ENCODE assay signal across 8 cellular contexts in the genomic region with DNA sequence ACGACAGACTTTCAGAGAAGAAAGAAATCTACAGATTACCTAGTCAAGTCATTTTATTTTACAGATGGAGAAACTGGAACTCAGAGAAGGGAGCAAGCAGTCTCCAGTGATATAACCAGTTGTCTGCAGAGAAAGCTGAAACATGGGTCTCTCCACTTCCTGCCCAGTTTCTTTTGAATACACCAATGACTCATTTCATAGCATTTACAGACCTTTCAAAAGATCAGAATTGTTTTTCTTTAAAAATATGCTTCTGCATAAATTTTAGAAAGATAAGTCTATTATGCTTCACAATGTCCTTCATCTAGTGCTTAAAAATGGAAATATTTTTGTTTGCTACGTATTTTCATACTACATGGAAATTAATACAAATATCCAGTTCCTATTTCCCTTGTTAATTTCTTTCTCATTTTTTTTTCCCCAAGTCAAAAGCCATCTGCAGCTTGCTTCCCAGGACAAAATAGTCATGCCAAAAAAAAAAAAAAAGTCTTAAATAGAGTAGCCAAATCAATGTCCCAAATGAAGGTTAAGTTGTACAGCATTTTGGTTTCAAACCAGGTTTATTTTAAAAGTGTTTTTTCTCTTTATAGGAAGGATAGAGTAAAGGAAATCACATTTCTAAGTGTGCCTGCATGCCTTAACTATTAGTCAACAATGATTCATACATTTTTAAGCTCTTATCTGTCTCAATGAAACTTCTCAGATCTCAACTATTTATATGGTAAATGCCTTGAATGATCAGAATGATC. TPM values are rescaled to one million over a fixed set of nuclear protein-coding genes. Genes with fewer than 3 reads are reported as not detected.
DNase-seq lines count a peak whose midpoint lies in the region; ATAC-seq and TF ChIP-seq lines count a peak whose summit lies in the region.

No MANE protein-coding gene starts in this region.

- peaks cover 40% of the 10 kb centered on the region for H3K4me1 Mint-ChIP-seq in activated naive CD8-positive, alpha-beta T cell treated with anti-CD3 and anti-CD28 coated beads for 36 hours
- H3K4me1 Mint-ChIP-seq in neural progenitor cell, result peaks cover 18% of the 10 kb centered on the region

- peak overlapping the region; percentile 66 for H3K4me3 Mint-ChIP-seq in activated naive CD8-positive, alpha-beta T cell treated with anti-CD3 and anti-CD28 coated beads for 36 hours
- no peak overlapping the region for H3K4me3 Mint-ChIP-seq in neural progenitor cell

- H3K4me1 ChIP-seq in vagina (peaks cover 35% of the 10 kb centered on the region), neural progenitor cell (no peaks in the 10 kb centered on the region)

- intact Hi-C loops in vagina (cut with DNase I), result no loop called here

- H4K20me1 ChIP-seq in neural progenitor cell (ENCODE audit: low read depth), result no peaks in the 10 kb centered on the region

- no peaks in the 10 kb centered on the region for H3K27me3 Mint-ChIP-seq in activated naive CD8-positive, alpha-beta T cell treated with anti-CD3 and anti-CD28 coated beads for 36 hours
- H3K27me3 Mint-ChIP-seq in neural progenitor cell (ENCODE audit: insufficient read depth, low read depth), result peaks cover 3% of the 10 kb centered on the region

- no peak overlapping the region for H2AFZ ChIP-seq in neural progenitor cell (replicated peaks)

- peak; percentile 73 for ATAC-seq in GM21447 (IDR thresholded peaks at IDR 0.05; ENCODE audit: unreplicated experiment)

- H3K9me3 ChIP-seq in vagina (no peaks in the 10 kb centered on the region), neural progenitor cell (ENCODE audit: low read depth) (no peaks in the 10 kb centered on the region)

- TF ChIP-seq POLR2A in vagina (IDR thresholded peaks at IDR 0.05), result no peak

- no peaks in the 10 kb centered on the region for H3F3A ChIP-seq in neural progenitor cell (ENCODE audit: low read depth)

- peak overlapping the region; percentile 96 for H3K27ac Mint-ChIP-seq in activated naive CD8-positive, alpha-beta T cell treated with anti-CD3 and anti-CD28 coated beads for 36 hours
- H3K27ac Mint-ChIP-seq in neural progenitor cell, result no peak overlapping the region

- H3K36me3 ChIP-seq in kidney epithelial cell (ENCODE audit: control insufficient read depth, insufficient read depth, low read length), result no peaks in the 10 kb centered on the region
- no peaks in the 10 kb centered on the region for H3K36me3 ChIP-seq in vagina
- no peaks in the 10 kb centered on the region for H3K36me3 ChIP-seq in neural progenitor cell

- H3K27ac ChIP-seq in vagina, result peak overlapping the region; percentile 76
- no peak overlapping the region for H3K27ac ChIP-seq in neural progenitor cell

- no peaks in the 10 kb centered on the region for H3K9me3 Mint-ChIP-seq in activated naive CD8-positive, alpha-beta T cell treated with anti-CD3 and anti-CD28 coated beads for 36 hours
- no peaks in the 10 kb centered on the region for H3K9me3 Mint-ChIP-seq in neural progenitor cell

- no peaks in the 10 kb centered on the region for H3K36me3 Mint-ChIP-seq in activated naive CD8-positive, alpha-beta T cell treated with anti-CD3 and anti-CD28 coated beads for 36 hours
- no peaks in the 10 kb centered on the region for H3K36me3 Mint-ChIP-seq in neural progenitor cell

- H3K4me3 ChIP-seq in kidney epithelial cell (ENCODE audit: low read depth, low read length) (no peak overlapping the region), vagina (no peak overlapping the region), neural progenitor cell (no peak overlapping the region)

- no peak for TF ChIP-seq CTCF in kidney epithelial cell (IDR thresholded peaks at IDR 0.05; ENCODE audit: insufficient read depth, low read length, poor library complexity, severe bottlenecking)
- no peak for TF ChIP-seq CTCF in vagina (IDR thresholded peaks at IDR 0.05)
- TF ChIP-seq CTCF in neural progenitor cell (IDR thresholded peaks at IDR 0.05), result no peak

- no peaks in the 10 kb centered on the region for H3K27me3 ChIP-seq in kidney epithelial cell (ENCODE audit: control insufficient read depth, insufficient read depth, low read length)
- no peaks in the 10 kb centered on the region for H3K27me3 ChIP-seq in vagina
- H3K27me3 ChIP-seq in neural progenitor cell, result no peaks in the 10 kb centered on the region

- DNase-seq in GM04503 (ENCODE audit: low read depth) (peak; percentile 34), HS-5 (ENCODE audit: low read depth) (peak; percentile 91), kidney epithelial cell (ENCODE audit: low read depth) (peak; percentile 67), vagina (ENCODE audit: extremely low spot score in 2 of 2) (no peak), UCSD-AML1 (lab: John Stamatoyannopoulos, UW; ENCODE audit: unreplicated experiment) (no peak), neural progenitor cell (ENCODE audit: low spot score) (no peak)
- peak; percentile 10 for DNase-seq in activated naive CD8-positive, alpha-beta T cell treated with anti-CD3 and anti-CD28 coated beads for 36 hours

- H3K9ac ChIP-seq in neural progenitor cell, result no peak overlapping the region

- H3K4me2 ChIP-seq in neural progenitor cell, result no peak overlapping the region

- H3K79me2 ChIP-seq in neural progenitor cell (ENCODE audit: low read depth), result no peaks in the 10 kb centered on the region

RNA-seq across cellular contexts. Expression of a gene that starts 36.9 kb away (rescaled TPM):
- total RNA-seq in activated naive CD8-positive, alpha-beta T cell treated with anti-CD3 and anti-CD28 coated beads for 36 hours, result 1 to 10 TPM; 7.0 to 8.9 TPM
- total RNA-seq in kidney epithelial cell, result 11.9 and 16.3 TPM in 2 replicates
- total RNA-seq in vagina, result 7.6 TPM
- 3.1 and 3.9 TPM in 2 replicates for total RNA-seq in neural progenitor cell (ENCODE audit: low replicate concordance)

Comparison
In these comparisons a context has a peak if more than half of its experiments do, and no peak if none do; other contexts are left out.
1. DNase-seq: peak in GM04503 (single experiment), HS-5 (single experiment), activated naive CD8-positive, alpha-beta T cell treated with anti-CD3 and anti-CD28 coated beads for 36 hours (single experiment) and kidney epithelial cell (single experiment); none in vagina (0 of 2), UCSD-AML1 (single experiment) and neural progenitor cell (single experiment).